1 cellular context compared by ENCODE assay signal in genomic region chr12:103928736-103929050, GRCh38.
TF ChIP-seq lines count a peak whose summit lies in the region.

No MANE protein-coding gene starts in this region.

TF ChIP-seq in WTC11, 78 proteins besides CTCF, POLR2A, EP300 and RAD21 (continued from another document):
- TF ChIP-seq, protein P1, sequence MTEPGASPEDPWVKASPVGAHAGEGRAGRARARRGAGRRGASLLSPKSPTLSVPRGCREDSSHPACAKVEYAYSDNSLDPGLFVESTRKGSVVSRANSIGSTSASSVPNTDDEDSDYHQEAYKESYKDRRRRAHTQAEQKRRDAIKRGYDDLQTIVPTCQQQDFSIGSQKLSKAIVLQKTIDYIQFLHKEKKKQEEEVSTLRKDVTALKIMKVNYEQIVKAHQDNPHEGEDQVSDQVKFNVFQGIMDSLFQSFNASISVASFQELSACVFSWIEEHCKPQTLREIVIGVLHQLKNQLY (CRISPR knock-in tag; IDR thresholded peaks at IDR 0.05) = no peak
- no peak for TF ChIP-seq ZBTB43 (CRISPR knock-in tag; IDR thresholded peaks at IDR 0.05)
- no peak for TF ChIP-seq ELF4 (CRISPR knock-in tag; IDR thresholded peaks at IDR 0.05; ENCODE audit: low read depth)
- no peak for TF ChIP-seq GRHL2 (CRISPR knock-in tag; IDR thresholded peaks at IDR 0.05; ENCODE audit: insufficient replicate concordance, severe bottlenecking)
